In the genomic region with DNA sequence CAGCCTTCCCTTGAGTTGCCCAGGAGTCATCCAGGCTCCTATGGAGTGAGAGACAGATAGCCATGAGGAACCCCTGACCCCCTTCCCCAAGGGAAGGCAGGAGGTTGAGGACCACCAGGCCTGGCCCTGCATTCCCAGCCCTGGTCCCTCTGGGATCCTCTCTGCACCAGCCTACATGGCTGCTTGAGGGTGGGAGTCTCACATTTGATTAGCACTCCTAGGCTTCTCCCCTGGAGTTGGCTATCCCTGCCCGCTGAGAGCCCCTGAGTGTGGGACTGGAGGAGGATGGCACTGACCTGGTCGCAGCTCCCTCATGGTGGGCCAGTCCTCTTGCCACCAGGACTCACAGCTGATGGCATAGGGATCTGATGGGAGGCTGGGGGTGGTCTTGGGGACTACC, we compare ENCODE assay signal across 19 cellular contexts.
"Had no signal": no experiment of that assay in that cellular context is flagged by ENCODE, and none has a peak within 500 bp of the region (broad histone marks: within the 10 kb centered on the region; RNA-seq: fewer than 3 reads in every experiment).

No MANE protein-coding gene starts in this region.

- H3K79me2 ChIP-seq: hepatocyte had no signal

- H3K4me3 ChIP-seq: body of pancreas, esophagus muscularis mucosa, hepatocyte, left ventricle myocardium inferior, ovary, psoas muscle, right atrium auricular region, tibial nerve had no signal

- H3K36me3 ChIP-seq: left ventricle myocardium inferior, ovary, right atrium auricular region had no signal

- H3K9me3 ChIP-seq: body of pancreas, esophagus muscularis mucosa, left ventricle myocardium inferior, neutrophil, ovary, psoas muscle, right atrium auricular region, tibial nerve had no signal

- DNase-seq: activated CD4-positive, alpha-beta memory T cell treated with anti-CD3 and anti-CD28 coated beads for 36 hours; activated CD4-positive, alpha-beta T cell treated with anti-CD3 and anti-CD28 coated beads for 48 hours; activated gamma-delta T cell; activated naive CD4-positive, alpha-beta T cell treated with anti-CD3 and anti-CD28 coated beads, Interleukin-2, amount 50 U/mL, for 16 hours; activated naive CD8-positive, alpha-beta T cell treated with anti-CD3 and anti-CD28 coated beads, Interleukin-2, amount 50 U/mL, for 24 hours; glutamatergic neuron; kidney glomerular epithelial cell; left ventricle myocardium inferior; stimulated activated CD4-positive, alpha-beta T cell treated with anti-CD3 and anti-CD28 coated beads, Interleukin-4, amount 100 ng/mL, for 4 hours; T-helper 9 cell had no signal

- FAIRE-seq: frontal cortex had no signal

- H3K27ac ChIP-seq: esophagus muscularis mucosa, hepatocyte, left ventricle myocardium inferior, neutrophil, ovary, right atrium auricular region, tibial nerve had no signal

- H3K27me3 ChIP-seq: body of pancreas, esophagus muscularis mucosa, hepatocyte, neutrophil, ovary, right atrium auricular region, tibial nerve had no signal

- H2AFZ ChIP-seq: hepatocyte had no signal

- H3K4me2 ChIP-seq: hepatocyte had no signal
